8 cellular contexts compared by ENCODE assay signal in the genomic region with DNA sequence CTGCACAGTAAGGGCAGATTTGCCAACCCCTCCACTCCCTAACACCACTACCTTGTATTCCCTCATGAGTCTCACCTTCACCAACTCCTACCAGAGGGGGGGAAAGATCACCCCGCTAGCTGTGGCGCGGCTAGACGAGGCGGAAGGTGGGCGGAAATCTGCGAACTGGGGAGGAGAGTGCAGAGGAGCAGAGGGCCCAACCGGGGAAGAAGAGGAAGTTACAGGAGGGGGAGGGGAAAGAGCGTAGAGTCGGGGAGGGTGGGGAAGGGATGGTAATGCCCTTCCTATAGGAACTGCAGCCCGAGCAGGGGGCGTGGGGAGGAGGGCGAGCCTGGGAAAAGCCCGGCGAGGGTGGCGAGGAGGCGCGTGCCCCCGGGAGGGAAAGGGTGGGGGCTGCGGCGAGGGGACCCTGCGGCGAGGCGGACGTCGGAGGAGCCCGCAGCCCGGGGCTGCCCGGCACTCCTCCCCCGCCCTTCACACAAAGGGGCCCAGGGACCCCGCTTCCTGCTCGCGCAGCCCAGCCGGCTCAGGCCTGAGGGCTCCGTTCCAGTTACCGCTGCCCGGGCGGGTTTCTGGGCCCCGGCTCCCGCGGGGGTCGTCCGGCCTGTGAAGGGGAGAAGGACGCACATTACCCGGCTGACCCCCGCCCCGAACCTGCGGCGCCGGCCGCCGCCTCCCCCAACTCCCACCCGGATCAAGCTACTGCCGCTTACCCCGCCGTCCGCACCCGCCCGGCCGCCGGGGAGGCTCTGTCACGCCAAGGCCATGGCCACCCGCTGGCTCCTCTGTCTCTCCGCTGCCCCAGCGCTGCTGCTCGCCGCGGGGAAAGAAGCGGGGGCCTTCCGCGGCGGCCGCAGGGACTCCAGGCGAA. TPM values are rescaled to one million over a fixed set of nuclear protein-coding genes. Genes with fewer than 3 reads are reported as not detected.
DNase-seq lines count a peak whose midpoint lies in the region; ATAC-seq and TF ChIP-seq lines count a peak whose summit lies in the region.

No MANE protein-coding gene starts in this region.

- peak overlapping the region; percentile 71 for H3K4me3 ChIP-seq in GM12875 (ENCODE audit: low read depth, low read length)

- peak overlapping the region; percentile 95 for H3K27ac Mint-ChIP-seq in activated naive CD8-positive, alpha-beta T cell treated with anti-CD3 and anti-CD28 coated beads for 36 hours

- H3K27me3 Mint-ChIP-seq in activated naive CD8-positive, alpha-beta T cell treated with anti-CD3 and anti-CD28 coated beads for 36 hours, result no peaks in the 10 kb centered on the region

- TF ChIP-seq CTCF in GM12875 (IDR thresholded peaks at IDR 0.05; ENCODE audit: borderline replicate concordance, insufficient read depth, low read depth, low read length), result no peak

- H3K4me3 Mint-ChIP-seq in activated naive CD8-positive, alpha-beta T cell treated with anti-CD3 and anti-CD28 coated beads for 36 hours, result peak overlapping the region; percentile 89

- H3K36me3 Mint-ChIP-seq in activated naive CD8-positive, alpha-beta T cell treated with anti-CD3 and anti-CD28 coated beads for 36 hours, result peaks cover 11% of the 10 kb centered on the region

- peaks cover 27% of the 10 kb centered on the region for H3K4me1 Mint-ChIP-seq in activated naive CD8-positive, alpha-beta T cell treated with anti-CD3 and anti-CD28 coated beads for 36 hours

- intact Hi-C loops in cardiac septum (cut with DNase I) (loop anchor here (10.0 kb wide), 1 partner anchor 123 kb away; no protein-coding TSS in a partner anchor), posterior cingulate gyrus (cut with DNase I) (loop anchor here (5.0 kb wide), 1 partner anchor 375 kb away; no protein-coding TSS in a partner anchor)

- peak; percentile 65 for ATAC-seq in HG02642 (IDR thresholded peaks at IDR 0.05; ENCODE audit: poor library complexity, unreplicated experiment)

- H3K9me3 Mint-ChIP-seq in activated naive CD8-positive, alpha-beta T cell treated with anti-CD3 and anti-CD28 coated beads for 36 hours, result no peaks in the 10 kb centered on the region

- DNase-seq in NCI-H1092 treated with DMSO at 0.1 percent for 48 hours (lab: John Stamatoyannopoulos, UW) (peak; percentile 63), SKM-1 (lab: John Stamatoyannopoulos, UW; ENCODE audit: unreplicated experiment) (peak; percentile 73), cardiac septum (ENCODE audit: low spot score) (peak; percentile 82), posterior cingulate gyrus (peak in 9 of 10 donors; percentile 10 to 86 (median 23)), ureter (ENCODE audit: low spot score) (peak; percentile 74)
- DNase-seq in activated naive CD8-positive, alpha-beta T cell treated with anti-CD3 and anti-CD28 coated beads for 36 hours, result peak; percentile 77

RNA-seq across cellular contexts. Expression of a gene that starts 1.8 kb away (rescaled TPM):
- total RNA-seq in activated naive CD8-positive, alpha-beta T cell treated with anti-CD3 and anti-CD28 coated beads for 36 hours, result 10 to 100 TPM; 30.6 to 34.5 TPM
- total RNA-seq in cardiac septum (19.1 TPM), ureter (18.6 TPM)

Comparison
In these comparisons a context has a peak if more than half of its experiments do, and no peak if none do; other contexts are left out.
1. Peak in every context shown above with its lines: DNase-seq, ATAC-seq and H3K4me3 ChIP-seq.
2. DNase-seq: peak in every context shown above with its lines; median percentile 82 in cardiac septum; 77 in activated naive CD8-positive, alpha-beta T cell treated with anti-CD3 and anti-CD28 coated beads for 36 hours; 74 in ureter; 73 in SKM-1; 63 in NCI-H1092 treated with DMSO at 0.1 percent for 48 hours; 23 in posterior cingulate gyrus.